Comparison of ENCODE assay signal across 1 cellular context in genomic region chr5:142474426-142474825, GRCh38.
TF ChIP-seq lines count a peak whose summit lies in the region.

No MANE protein-coding gene starts in this region.

TF ChIP-seq in GM23338, 12 proteins besides CTCF, POLR2A, EP300 and RAD21 (continued from another document):
- TF ChIP-seq ZNF114 (CRISPR knock-in tag; IDR thresholded peaks at IDR 0.05) = no peak
- no peak for TF ChIP-seq JUNB (IDR thresholded peaks at IDR 0.05; ENCODE audit: unreplicated experiment)
- TF ChIP-seq, protein P1, sequence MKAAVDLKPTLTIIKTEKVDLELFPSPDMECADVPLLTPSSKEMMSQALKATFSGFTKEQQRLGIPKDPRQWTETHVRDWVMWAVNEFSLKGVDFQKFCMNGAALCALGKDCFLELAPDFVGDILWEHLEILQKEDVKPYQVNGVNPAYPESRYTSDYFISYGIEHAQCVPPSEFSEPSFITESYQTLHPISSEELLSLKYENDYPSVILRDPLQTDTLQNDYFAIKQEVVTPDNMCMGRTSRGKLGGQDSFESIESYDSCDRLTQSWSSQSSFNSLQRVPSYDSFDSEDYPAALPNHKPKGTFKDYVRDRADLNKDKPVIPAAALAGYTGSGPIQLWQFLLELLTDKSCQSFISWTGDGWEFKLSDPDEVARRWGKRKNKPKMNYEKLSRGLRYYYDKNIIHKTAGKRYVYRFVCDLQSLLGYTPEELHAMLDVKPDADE (IDR thresholded peaks at IDR 0.05) = no peak
- no peak for TF ChIP-seq STAT1 (IDR thresholded peaks at IDR 0.05; ENCODE audit: unreplicated experiment)
- TF ChIP-seq CREB1 (CRISPR knock-in tag; IDR thresholded peaks at IDR 0.05; ENCODE audit: low read depth) = no peak
